22 cellular contexts compared by ENCODE assay signal in the genomic region with DNA sequence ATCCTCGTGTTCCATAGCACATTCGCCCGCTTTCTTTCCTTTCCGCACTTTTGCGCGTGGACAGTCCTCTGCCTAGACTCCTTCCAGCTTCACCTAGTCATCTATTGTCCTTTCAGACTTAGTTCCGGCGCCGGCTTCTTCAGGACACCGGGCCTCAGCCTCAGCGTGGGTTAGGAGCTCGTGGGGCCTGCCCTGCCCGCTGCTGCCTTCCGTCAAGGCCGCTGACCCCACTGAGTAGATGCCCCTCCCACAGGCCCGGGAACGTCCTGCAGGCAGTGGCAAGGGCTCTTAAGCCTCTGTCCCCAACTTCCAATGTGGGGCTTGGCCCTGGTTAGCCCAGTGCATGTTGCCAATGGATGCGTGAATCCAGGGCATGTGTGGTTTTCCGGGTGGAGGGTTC. TPM values are rescaled to one million over a fixed set of nuclear protein-coding genes. Genes with fewer than 3 reads are reported as not detected.
A peak's percentile ranks its signal among the peaks of the same experiment; 100 is the strongest.
DNase-seq lines count a peak whose midpoint lies in the region; ATAC-seq and TF ChIP-seq lines count a peak whose summit lies in the region.
"Had no signal": no experiment of that assay in that cellular context is flagged by ENCODE, and none has a peak within 500 bp of the region (broad histone marks: within the 10 kb centered on the region; RNA-seq: fewer than 3 reads in every experiment).

No MANE protein-coding gene starts in this region.

- H3K4me1 ChIP-seq in left ventricle myocardium inferior, result peaks cover 7% of the 10 kb centered on the region
- no peaks in the 10 kb centered on the region for H3K4me1 ChIP-seq in hepatocyte (ENCODE audit: insufficient read depth)
- peaks cover 6 to 8% of the 10 kb centered on the region in 2 donors for H3K4me1 ChIP-seq in neuronal stem cell (ENCODE audit: control insufficient read depth in 2 of 2, insufficient read depth in 1 of 2, low read depth in 1 of 2, low read length in 2 of 2)
- no peaks in the 10 kb centered on the region for H3K4me1 ChIP-seq in aorta (ENCODE audit: control insufficient read depth in 1 of 2, insufficient read depth in 2 of 2, low read length in 2 of 2)
- H3K4me1 ChIP-seq: BE2C, prostate gland had no signal

- H3K9me3 ChIP-seq in left ventricle myocardium inferior (replicated peaks), result no peaks in the 10 kb centered on the region
- no peaks in the 10 kb centered on the region for H3K9me3 ChIP-seq in hepatocyte (ENCODE audit: low read depth)
- no peaks in the 10 kb centered on the region for H3K9me3 ChIP-seq in neuronal stem cell (replicated peaks in 1 of 2; ENCODE audit: control insufficient read depth in 2 of 2, insufficient read depth in 1 of 2, low read depth in 1 of 2, low read length in 2 of 2)
- H3K9me3 ChIP-seq in aorta (ENCODE audit: control insufficient read depth, low read length), result no peaks in the 10 kb centered on the region
- H3K9me3 ChIP-seq: BE2C, prostate gland had no signal

- intact Hi-C loops in left ventricle myocardium inferior (cut with micrococcal nuclease), result no loop called here
- intact Hi-C loops in Right ventricle myocardium superior (cut with DNase I), result no loop called here
- intact Hi-C loops in aorta (cut with DNase I), result no loop called here

- no peak overlapping the region for H3K14ac ChIP-seq in neuronal stem cell (ENCODE audit: low read length)

- H2BK120ac ChIP-seq in neuronal stem cell (ENCODE audit: low read depth, low read length), result no peak overlapping the region

- H4K91ac ChIP-seq in neuronal stem cell (ENCODE audit: low read depth, low read length, poor library complexity), result no peak overlapping the region

- ATAC-seq in Right ventricle myocardium superior (ENCODE audit: poor library complexity), result no peak
- ATAC-seq in omental fat pad (ENCODE audit: low FRiP score), result no peak
- ATAC-seq in HG02981 (IDR thresholded peaks at IDR 0.05; ENCODE audit: unreplicated experiment), result no peak
- ATAC-seq in aorta (ENCODE audit: low FRiP score), result no peak
- ATAC-seq: activated T-cell treated with anti-CD3 and anti-CD28 coated beads, Interleukin-2, amount 50 U/mL, for 4 hours; natural killer cell treated with Interleukin-12 subunit alpha and Interleukin-12 subunit beta and Interleukin-15 and Interleukin-18, amount 100 ng/mL, for 72 hours; stimulated activated naive B cell treated with anti-CD40 and anti-IgM and Interleukin-4, amounts not matched to agents 10 μg/mL and 1 μg/mL and 100 μg/mL, for 72 hours had no signal

- no peak overlapping the region for H3K4ac ChIP-seq in neuronal stem cell (ENCODE audit: low read length)

- no peak overlapping the region for H4K8ac ChIP-seq in neuronal stem cell (ENCODE audit: low read depth, low read length)

- H3K36me3 ChIP-seq in left ventricle myocardium inferior (no peaks in the 10 kb centered on the region), hepatocyte (replicated peaks; ENCODE audit: insufficient read depth, low read depth) (no peaks in the 10 kb centered on the region), neuronal stem cell (replicated peaks in 1 of 2; ENCODE audit: control insufficient read depth in 2 of 2, insufficient read depth in 2 of 2, low read length in 2 of 2) (no peaks in the 10 kb centered on the region), aorta (ENCODE audit: control insufficient read depth in 1 of 2, insufficient read depth in 2 of 2, low read length in 1 of 2) (no peaks in the 10 kb centered on the region)
- H3K36me3 ChIP-seq: BE2C, prostate gland had no signal

- peak overlapping the region; percentile 57 for H3K18ac ChIP-seq in neuronal stem cell (ENCODE audit: low read length)

- no peak for TF ChIP-seq CTCF in left ventricle myocardium inferior (IDR thresholded peaks at IDR 0.05; ENCODE audit: borderline replicate concordance)
- TF ChIP-seq CTCF in hepatocyte (IDR thresholded peaks at IDR 0.05; ENCODE audit: poor library complexity), result no peak
- TF ChIP-seq CTCF in omental fat pad (IDR thresholded peaks at IDR 0.05), result no peak

- no peak for DNase-seq in left ventricle myocardium inferior
- DNase-seq in Right ventricle myocardium superior, result no peak
- no peak for DNase-seq in hepatocyte (ENCODE audit: low spot score)
- no peak for DNase-seq in neuronal stem cell (ENCODE audit: low spot score)
- DNase-seq in omental fat pad (ENCODE audit: low spot score), result no peak
- no peak for DNase-seq in aorta
- DNase-seq in NCI-H1048 (lab: John Stamatoyannopoulos, UW), result no peak
- DNase-seq: activated CD4-positive, CD25-positive, alpha-beta regulatory T cell treated with anti-CD3 and anti-CD28 coated beads, Interleukin-2, amount 50 U/mL, for 72 hours; activated naive CD4-positive, alpha-beta T cell; activated T-cell treated with anti-CD3 and anti-CD28 coated beads, Interleukin-2, amount 50 U/mL, for 4 hours; BE2C; cerebellar nuclear complex; effector memory CD4-positive, alpha-beta T cell; Kasumi-1; NCI-H1694 treated with DMSO at 0.1 percent for 48 hours; SHP77 treated with DMSO at 0.1 percent for 48 hours; stimulated activated CD4-positive, alpha-beta T cell treated with anti-CD3 and anti-CD28 coated beads, Interleukin-2, amount 100 ng/mL, for 48 hours; stimulated activated naive B cell treated with anti-CD40 and anti-IgM and Interleukin-4, amounts not matched to agents 10 μg/mL and 1 μg/mL and 100 μg/mL, for 72 hours had no signal

- peak overlapping the region; percentile 33 for H2BK15ac ChIP-seq in neuronal stem cell (ENCODE audit: low read length)

- no peaks in the 10 kb centered on the region for H3K79me2 ChIP-seq in hepatocyte

- H2BK12ac ChIP-seq in neuronal stem cell (ENCODE audit: low read length), result no peak overlapping the region

- no peak overlapping the region for H3K9ac ChIP-seq in neuronal stem cell (ENCODE audit: low read depth, low read length, poor library complexity)

- H2AK5ac ChIP-seq in neuronal stem cell (ENCODE audit: low read depth, low read length), result no peak overlapping the region

- H3K27me3 ChIP-seq in left ventricle myocardium inferior (ENCODE audit: low read depth) (peaks cover 21% of the 10 kb centered on the region), hepatocyte (no peaks in the 10 kb centered on the region), neuronal stem cell (ENCODE audit: control insufficient read depth in 3 of 3, insufficient read depth in 3 of 3, low read depth in 1 of 3, low read length in 3 of 3) (peaks cover 0 to 12% (median 0%) of the 10 kb centered on the region in 3 experiments), aorta (ENCODE audit: control insufficient read depth in 1 of 2, insufficient read depth in 2 of 2, low read length in 1 of 2) (no peaks in the 10 kb centered on the region)
- H3K27me3 ChIP-seq: BE2C had no signal

- H4K20me1 ChIP-seq in hepatocyte (ENCODE audit: insufficient read depth, poor library complexity, severe bottlenecking), result no peaks in the 10 kb centered on the region

- H3K4me3 ChIP-seq in left ventricle myocardium inferior, result peak overlapping the region; percentile 17
- H3K4me3 ChIP-seq in hepatocyte, result no peak overlapping the region
- peak overlapping the region in 1 of 2 donors; percentile 27 for H3K4me3 ChIP-seq in neuronal stem cell (ENCODE audit: low read length in 2 of 2)
- no peak overlapping the region for H3K4me3 ChIP-seq in aorta (ENCODE audit: low read length in 2 of 2)
- H3K4me3 ChIP-seq: prostate gland had no signal

- H2BK5ac ChIP-seq in neuronal stem cell (ENCODE audit: low read length), result no peak overlapping the region

- no peak overlapping the region for H2AFZ ChIP-seq in hepatocyte
- peak overlapping the region; percentile 66 for H2AFZ ChIP-seq in neuronal stem cell (ENCODE audit: low read length)

- H3K4me2 ChIP-seq in hepatocyte, result peak overlapping the region; percentile 64
- H3K4me2 ChIP-seq in neuronal stem cell (ENCODE audit: insufficient read depth, low read length, poor library complexity, severe bottlenecking), result peak overlapping the region; percentile 29

- no peak overlapping the region for H3K23ac ChIP-seq in neuronal stem cell (ENCODE audit: low read depth, low read length, poor library complexity)

- H3K27ac ChIP-seq in left ventricle myocardium inferior (replicated peaks) (no peak overlapping the region), hepatocyte (no peak overlapping the region), neuronal stem cell (replicated peaks; ENCODE audit: low read length) (no peak overlapping the region), aorta (ENCODE audit: low read depth in 1 of 2, low read length in 2 of 2) (no peak overlapping the region)
- H3K27ac ChIP-seq: prostate gland had no signal

- no peaks in the 10 kb centered on the region for H3K79me1 ChIP-seq in neuronal stem cell (ENCODE audit: low read depth, low read length)

- H3K9me2 ChIP-seq in hepatocyte (replicated peaks; ENCODE audit: insufficient read depth), result no peaks in the 10 kb centered on the region

- WGBS in hepatocyte (ENCODE audit: low lambda C conversion rate, missing lambda C conversion rate), result 86% methylated on average over 18 of the region's 19 CpGs
- WGBS in neuronal stem cell (ENCODE audit: extremely low coverage in 2 of 2, insufficient read length in 2 of 2, insufficient replicate concordance in 1 of 2), 2 donors, result no CpG with 5 or more reads among the region's 19 CpGs
- WGBS in aorta, 2 donors, result 84 to 91% methylated on average over 19 of the region's 19 CpGs

RNA-seq across cellular contexts. Expression of a gene that starts 11.4 kb away (rescaled TPM):
- total RNA-seq in left ventricle myocardium inferior (not detected), Right ventricle myocardium superior (not detected), hepatocyte (not detected in 2 replicates), omental fat pad (not detected), aorta (not detected)
- polyA plus RNA-seq in hepatocyte (not detected in 2 replicates), aorta (not detected)
- 0.03 TPM for polyA plus RNA-seq in neuronal stem cell (2013, experiment 1 of 2)
- polyA plus RNA-seq in neuronal stem cell (2013, experiment 2 of 2), result not detected
- total RNA-seq: activated T-cell treated with anti-CD3 and anti-CD28 coated beads, Interleukin-2, amount 50 U/mL, for 4 hours; esophagus mucosa; natural killer cell treated with Interleukin-12 subunit alpha and Interleukin-12 subunit beta and Interleukin-15 and Interleukin-18, amount 100 ng/mL, for 72 hours had no signal
